8 cellular contexts compared by ENCODE assay signal in the genomic region with DNA sequence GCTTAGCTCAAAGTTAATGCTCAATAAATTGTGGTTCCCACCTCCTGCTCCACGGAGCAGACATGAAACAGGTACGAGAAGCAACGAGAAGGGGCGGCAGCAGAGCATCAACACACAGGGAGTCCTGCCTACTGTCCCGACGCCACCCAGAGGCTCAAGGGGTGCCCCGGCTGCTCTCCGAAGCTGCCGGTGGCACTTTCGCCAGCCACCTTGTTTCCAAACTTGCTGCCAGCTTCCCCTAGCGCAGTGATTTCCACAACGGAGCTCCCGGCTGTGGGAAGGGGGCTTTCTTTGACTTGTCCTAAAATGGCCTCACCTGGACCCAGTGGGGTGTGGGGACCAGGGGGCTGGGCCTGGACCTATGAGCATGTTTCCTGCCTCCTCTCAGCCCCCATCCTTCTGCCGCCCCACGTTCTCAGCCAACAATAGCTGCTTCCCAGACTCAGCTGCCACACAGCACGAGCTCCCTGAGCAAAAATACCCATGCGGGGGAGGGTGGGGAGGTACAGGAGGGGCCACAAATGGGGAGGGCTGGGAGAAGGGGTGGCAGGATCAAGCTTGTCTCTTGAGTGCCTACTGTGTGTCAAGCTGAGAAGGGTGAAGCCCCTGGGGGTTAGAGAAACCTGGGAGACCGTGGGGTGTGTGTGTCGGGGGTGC. TPM values are rescaled to one million over a fixed set of nuclear protein-coding genes. Genes with fewer than 3 reads are reported as not detected.
DNase-seq lines count a peak whose midpoint lies in the region; ATAC-seq and TF ChIP-seq lines count a peak whose summit lies in the region.

No MANE protein-coding gene starts in this region.

- peak overlapping the region; percentile 77 for H3K27ac ChIP-seq in cingulate gyrus (ENCODE audit: low read depth, low read length)

- H3K27me3 Mint-ChIP-seq in activated CD8-positive, alpha-beta memory T cell treated with anti-CD3 and anti-CD28 coated beads, Interleukin-2, amount 10 ng/mL, durations not matched to agents 7 days and 5 days = no peaks in the 10 kb centered on the region
- H3K27me3 Mint-ChIP-seq in naive B cell = no peaks in the 10 kb centered on the region
- H3K27me3 Mint-ChIP-seq in type B pancreatic cell = no peaks in the 10 kb centered on the region

- no peak for TF ChIP-seq CTCF in type B pancreatic cell (conservative IDR thresholded peaks at IDR 0.05)

- no peak for DNase-seq in activated CD8-positive, alpha-beta memory T cell treated with anti-CD3 and anti-CD28 coated beads, Interleukin-2, amount 10 ng/mL, durations not matched to agents 7 days and 5 days
- DNase-seq in activated CD8-positive, alpha-beta memory T cell treated with anti-CD3 and anti-CD28 coated beads for 24 hours = no peak
- DNase-seq in naive B cell (no peak), type B pancreatic cell (ENCODE audit: extremely low spot score, unreplicated experiment) (no peak), erythroblast (lab: John Stamatoyannopoulos, UW) (no peak), NCI-H2171 (lab: John Stamatoyannopoulos, UW) (no peak), NCI-H1092 treated with DMSO at 0.1 percent for 48 hours (lab: John Stamatoyannopoulos, UW) (no peak)

- H3K27ac Mint-ChIP-seq in activated CD8-positive, alpha-beta memory T cell treated with anti-CD3 and anti-CD28 coated beads, Interleukin-2, amount 10 ng/mL, durations not matched to agents 7 days and 5 days = peak overlapping the region; percentile 25
- H3K27ac Mint-ChIP-seq in naive B cell = peak overlapping the region; percentile 88 to 98 (median 94)
- peak overlapping the region; percentile 91 for H3K27ac Mint-ChIP-seq in type B pancreatic cell

- no peaks in the 10 kb centered on the region for H3K9me3 Mint-ChIP-seq in activated CD8-positive, alpha-beta memory T cell treated with anti-CD3 and anti-CD28 coated beads, Interleukin-2, amount 10 ng/mL, durations not matched to agents 7 days and 5 days (ENCODE audit: low read depth)
- peaks cover 0 to 2% (median 0%) of the 10 kb centered on the region in 7 donors for H3K9me3 Mint-ChIP-seq in naive B cell
- H3K9me3 Mint-ChIP-seq in type B pancreatic cell = no peaks in the 10 kb centered on the region

- H3K4me3 Mint-ChIP-seq in activated CD8-positive, alpha-beta memory T cell treated with anti-CD3 and anti-CD28 coated beads, Interleukin-2, amount 10 ng/mL, durations not matched to agents 7 days and 5 days = no peak overlapping the region
- H3K4me3 Mint-ChIP-seq in naive B cell = peak overlapping the region in 5 of 8 donors; percentile 10 to 92 (median 73)
- no peak overlapping the region for H3K4me3 Mint-ChIP-seq in type B pancreatic cell

- peaks cover 10% of the 10 kb centered on the region for H3K36me3 Mint-ChIP-seq in activated CD8-positive, alpha-beta memory T cell treated with anti-CD3 and anti-CD28 coated beads, Interleukin-2, amount 10 ng/mL, durations not matched to agents 7 days and 5 days
- H3K36me3 Mint-ChIP-seq in naive B cell = peaks cover 4 to 8% of the 10 kb centered on the region in 2 donors
- peaks cover 3% of the 10 kb centered on the region for H3K36me3 Mint-ChIP-seq in type B pancreatic cell

- CTCF ChIA-PET in activated CD8-positive, alpha-beta memory T cell treated with anti-CD3 and anti-CD28 coated beads, Interleukin-2, amount 10 ng/mL, durations not matched to agents 7 days and 5 days (lab: Charles Lee) = interaction anchor here (1.5 to 3.1 kb wide), 6 partner anchors 8 to 55 kb away, joined by 4 to 12 read pairs (median 6); no protein-coding TSS in a partner anchor

- no peak for ATAC-seq in activated CD8-positive, alpha-beta memory T cell treated with anti-CD3 and anti-CD28 coated beads, Interleukin-2, amount 10 ng/mL, durations not matched to agents 7 days and 5 days
- no peak for ATAC-seq in naive B cell (ENCODE audit: low read depth in 2 of 2)

- no peak for TF ChIP-seq POLR2A in erythroblast (IDR thresholded peaks at IDR 0.05; ENCODE audit: low read length)

- peaks cover 62% of the 10 kb centered on the region for H3K4me1 Mint-ChIP-seq in activated CD8-positive, alpha-beta memory T cell treated with anti-CD3 and anti-CD28 coated beads, Interleukin-2, amount 10 ng/mL, durations not matched to agents 7 days and 5 days
- H3K4me1 Mint-ChIP-seq in naive B cell (peaks cover 50 to 75% (median 61%) of the 10 kb centered on the region in 3 donors), type B pancreatic cell (ENCODE audit: unreplicated experiment) (peaks cover 68% of the 10 kb centered on the region)

RNA-seq across cellular contexts. Expression of a gene that starts 35.6 kb away (rescaled TPM):
- total RNA-seq in activated CD8-positive, alpha-beta memory T cell treated with anti-CD3 and anti-CD28 coated beads, Interleukin-2, amount 10 ng/mL, durations not matched to agents 7 days and 5 days = 10 to 100 TPM; 46.6 to 87.5 TPM
- polyA plus RNA-seq in naive B cell (ENCODE audit: low read depth in 6 of 6) = 10 to 100 TPM in 5 of 6 donors, 1 to 10 TPM in 1; 6.9 to 44.5 (median 20.8) TPM
- total RNA-seq in type B pancreatic cell (ENCODE audit: low replicate concordance) = 37.2 and 49.8 TPM in 2 replicates

Comparison
In these comparisons a context has a peak if more than half of its experiments do, and no peak if none do; other contexts are left out.
1. H3K27ac Mint-ChIP-seq: peak in every context shown above with its lines; median percentile 94 in naive B cell; 91 in type B pancreatic cell; 25 in activated CD8-positive, alpha-beta memory T cell treated with anti-CD3 and anti-CD28 coated beads, Interleukin-2, amount 10 ng/mL, durations not matched to agents 7 days and 5 days.
2. H3K4me3 Mint-ChIP-seq: peak in naive B cell (5 of 8); none in activated CD8-positive, alpha-beta memory T cell treated with anti-CD3 and anti-CD28 coated beads, Interleukin-2, amount 10 ng/mL, durations not matched to agents 7 days and 5 days (single experiment) and type B pancreatic cell (single experiment).